Comparison of ENCODE assay signal across 7 cellular contexts in the genomic region with DNA sequence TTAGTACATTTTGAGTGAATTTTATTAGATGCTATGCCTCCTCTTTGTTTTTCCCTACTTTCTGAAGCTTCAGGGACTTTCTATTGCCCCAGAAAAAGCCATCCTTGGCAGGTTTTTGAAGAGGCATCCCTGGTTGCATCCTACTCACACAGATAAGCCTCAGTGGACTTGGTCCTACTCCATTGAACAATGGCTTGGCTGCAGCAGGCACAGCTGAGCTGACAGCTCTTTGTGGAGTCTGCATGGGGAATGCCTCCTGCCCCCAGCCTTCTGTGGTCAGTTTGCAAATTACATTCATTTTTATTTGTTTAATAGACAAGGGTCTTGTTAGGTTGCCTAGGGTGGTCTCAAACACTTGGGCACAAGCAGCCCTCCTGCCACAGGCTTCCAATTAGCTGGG.
"Had no signal": no experiment of that assay in that cellular context is flagged by ENCODE, and none has a peak within 500 bp of the region (broad histone marks: within the 10 kb centered on the region; RNA-seq: fewer than 3 reads in every experiment).

No MANE protein-coding gene starts in this region.

- H2AFZ ChIP-seq: GM23248 had no signal

- H3K4me3 ChIP-seq: GM23248 had no signal

- DNase-seq: GM23248, GOT3, H9, HCEC 1CT, KBM-7 had no signal

- H3K27ac ChIP-seq: GM23248, HL-60 had no signal

- H3K9ac ChIP-seq: GM23248 had no signal

- ATAC-seq: HepG2 had no signal
